Comparison of ENCODE assay signal across 23 cellular contexts in genomic region chr7:108997479-108997878, GRCh38.
DNase-seq lines count a peak whose midpoint lies in the region; ATAC-seq, FAIRE-seq and TF ChIP-seq lines count a peak whose summit lies in the region.
"Had no signal": no experiment of that assay in that cellular context is flagged by ENCODE, and none has a peak within 500 bp of the region (broad histone marks: within the 10 kb centered on the region; RNA-seq: fewer than 3 reads in every experiment).

No MANE protein-coding gene starts in this region.

- no peak for TF ChIP-seq EP300 in HepG2 (IDR thresholded peaks at IDR 0.05; ENCODE audit: low read depth in 2 of 2, low read length in 2 of 2)
- TF ChIP-seq EP300 in HepG2 (CRISPR knock-in tag; IDR thresholded peaks at IDR 0.05; ENCODE audit: borderline replicate concordance) = no peak

- H3K4me3 ChIP-seq in HepG2 (replicated peaks in 1 of 3; ENCODE audit: insufficient read depth in 1 of 3, low read depth in 2 of 3, low read length in 3 of 3) (no peak overlapping the region), right lobe of liver (no peak overlapping the region), neural progenitor cell (no peak overlapping the region)
- H3K4me3 ChIP-seq: A549; BLaER1 treated with 17β-estradiol and CSF1 and Interleukin-3, amounts not matched to agents 10 nM and 100 nM; GM12878 had no signal

- no peaks in the 10 kb centered on the region for H3K36me3 ChIP-seq in HepG2 (replicated peaks in 1 of 2; ENCODE audit: control insufficient read depth in 1 of 2, insufficient read depth in 2 of 2, low read length in 2 of 2)
- H3K36me3 ChIP-seq in right lobe of liver = no peaks in the 10 kb centered on the region
- H3K36me3 ChIP-seq in neural progenitor cell = no peaks in the 10 kb centered on the region
- H3K36me3 ChIP-seq: BLaER1 treated with 17β-estradiol and CSF1 and Interleukin-3, amounts not matched to agents 10 nM and 100 nM had no signal

- H4K20me1 ChIP-seq in HepG2 (ENCODE audit: insufficient read depth, low read length) (no peaks in the 10 kb centered on the region), neural progenitor cell (ENCODE audit: low read depth) (no peaks in the 10 kb centered on the region)
- H4K20me1 ChIP-seq: BLaER1 treated with 17β-estradiol and CSF1 and Interleukin-3, amounts not matched to agents 10 nM and 100 nM had no signal

- H3K9ac ChIP-seq in HepG2 (ENCODE audit: insufficient read depth, low read depth, low read length) (no peak overlapping the region), neural progenitor cell (no peak overlapping the region)
- H3K9ac ChIP-seq: BLaER1 treated with 17β-estradiol and CSF1 and Interleukin-3, amounts not matched to agents 10 nM and 100 nM had no signal

- H3K27ac ChIP-seq in HepG2 (ENCODE audit: extremely low read length, insufficient read depth, low read length) = no peak overlapping the region
- no peak overlapping the region for H3K27ac ChIP-seq in right lobe of liver
- peak overlapping the region; percentile 75 for H3K27ac ChIP-seq in VCaP
- no peak overlapping the region for H3K27ac ChIP-seq in neural progenitor cell
- H3K27ac ChIP-seq: 22Rv1; A549; BLaER1 treated with 17β-estradiol and CSF1 and Interleukin-3, amounts not matched to agents 10 nM and 100 nM; C4-2B had no signal

- H3F3A ChIP-seq in neural progenitor cell (ENCODE audit: low read depth) = no peaks in the 10 kb centered on the region

- in situ Hi-C loops in HepG2 (cut with HindIII; ENCODE audit: extremely low pct_ligation_motif_present, low pct_unique_long_range_greater_than_20kb) = no loop called here

- ATAC-seq in HepG2 (no peak), right lobe of liver (no peak), HG03135 (IDR thresholded peaks at IDR 0.05; ENCODE audit: unreplicated experiment) (no peak)
- ATAC-seq: A549; CD8-positive, alpha-beta T cell; GM12878 had no signal

- CTCF ChIA-PET in HepG2 (lab: Yijun Ruan, JAX; ENCODE audit: low intra/inter-chr PET ratio, low total read pairs) = no interaction called here

- no peak for TF ChIP-seq CTCF in HepG2 (CRISPR knock-in tag; IDR thresholded peaks at IDR 0.05)
- no peak for TF ChIP-seq CTCF in right lobe of liver (IDR thresholded peaks at IDR 0.05)
- TF ChIP-seq CTCF in VCaP (conservative IDR thresholded peaks at IDR 0.05) = no peak
- TF ChIP-seq CTCF in neural progenitor cell (IDR thresholded peaks at IDR 0.05) = no peak

- H3K79me2 ChIP-seq in HepG2 (ENCODE audit: insufficient read depth, low read length) (no peaks in the 10 kb centered on the region), neural progenitor cell (ENCODE audit: low read depth) (no peaks in the 10 kb centered on the region)

- H3K27me3 Mint-ChIP-seq in neural progenitor cell (ENCODE audit: insufficient read depth, low read depth) = no peaks in the 10 kb centered on the region
- H3K27me3 Mint-ChIP-seq: B cell; CD4-positive, alpha-beta T cell had no signal

- H2AFZ ChIP-seq in HepG2 (ENCODE audit: low read length) (no peak overlapping the region), neural progenitor cell (replicated peaks) (peak overlapping the region; percentile 77)

- POLR2A ChIA-PET in HepG2 (lab: Yijun Ruan, JAX) = no interaction called here

- no peaks in the 10 kb centered on the region for H3K36me3 Mint-ChIP-seq in neural progenitor cell
- H3K36me3 Mint-ChIP-seq: CD8-positive, alpha-beta T cell had no signal

- H3K9me3 ChIP-seq in HepG2 (ENCODE audit: low read length) = no peaks in the 10 kb centered on the region
- no peaks in the 10 kb centered on the region for H3K9me3 ChIP-seq in right lobe of liver
- H3K9me3 ChIP-seq in neural progenitor cell (ENCODE audit: low read depth) = no peaks in the 10 kb centered on the region
- H3K9me3 ChIP-seq: A549; BLaER1 treated with 17β-estradiol and CSF1 and Interleukin-3, amounts not matched to agents 10 nM and 100 nM; Caco-2 had no signal

- intact Hi-C loops in HepG2 (cut with micrococcal nuclease; ENCODE audit: unreplicated experiment) (no loop called here), right lobe of liver (cut with DNase I) (no loop called here)

- no peak overlapping the region for H3K27ac Mint-ChIP-seq in neural progenitor cell
- H3K27ac Mint-ChIP-seq: B cell; CD4-positive, alpha-beta T cell; CD8-positive, alpha-beta T cell had no signal

- FAIRE-seq in HepG2 (lab: Jason Lieb, UNC) = no peak
- FAIRE-seq: A549, D721Med, GM12878, GM12892, GM18507 had no signal

- BruUV-seq in HepG2 (replicated peaks; lab: Mats Ljungman, UMichigan) = no TSS peak

- H3K9me3 Mint-ChIP-seq in neural progenitor cell = no peaks in the 10 kb centered on the region

- no peak overlapping the region for H3K4me3 Mint-ChIP-seq in neural progenitor cell
- H3K4me3 Mint-ChIP-seq: B cell; CD4-positive, alpha-beta T cell; CD8-positive, alpha-beta T cell had no signal

- H3K4me1 ChIP-seq in HepG2 (ENCODE audit: insufficient read depth, low read length) = no peaks in the 10 kb centered on the region
- H3K4me1 ChIP-seq in right lobe of liver = no peaks in the 10 kb centered on the region
- H3K4me1 ChIP-seq in neural progenitor cell = peaks cover under 1% of the 10 kb centered on the region
- H3K4me1 ChIP-seq: A549; BLaER1 treated with 17β-estradiol and CSF1 and Interleukin-3, amounts not matched to agents 10 nM and 100 nM had no signal

- TF ChIP-seq POLR2A in HepG2 (IDR thresholded peaks at IDR 0.05; ENCODE audit: insufficient read depth in 1 of 2, low read depth in 2 of 2, low read length in 2 of 2) = no peak
- no peak for TF ChIP-seq POLR2A in right lobe of liver (IDR thresholded peaks at IDR 0.05)

- H3K27me3 ChIP-seq in HepG2 (ENCODE audit: control insufficient read depth in 1 of 2, insufficient read depth in 2 of 2, low read length in 2 of 2) = no peaks in the 10 kb centered on the region
- H3K27me3 ChIP-seq in right lobe of liver = no peaks in the 10 kb centered on the region
- no peaks in the 10 kb centered on the region for H3K27me3 ChIP-seq in neural progenitor cell
- H3K27me3 ChIP-seq: BLaER1 treated with 17β-estradiol and CSF1 and Interleukin-3, amounts not matched to agents 10 nM and 100 nM had no signal

- DNase-seq in HepG2 (ENCODE audit: low spot score) (no peak), right lobe of liver (no peak), neural progenitor cell (ENCODE audit: low spot score) (no peak), H4 (ENCODE audit: low spot score) (no peak)
- DNase-seq: AML-193; Caco-2; Calu3; CD4-positive, alpha-beta T cell; CD8-positive, alpha-beta T cell; DMS79 treated with DMSO at 0.1 percent for 48 hours; EL; GDM1 had no signal

- no peaks in the 10 kb centered on the region for H3K4me1 Mint-ChIP-seq in neural progenitor cell
- H3K4me1 Mint-ChIP-seq: B cell had no signal

- TF ChIP-seq RAD21 in HepG2 (CRISPR knock-in tag; IDR thresholded peaks at IDR 0.05) = no peak

- H3K4me2 ChIP-seq in HepG2 (ENCODE audit: low read depth, low read length) (no peak overlapping the region), neural progenitor cell (no peak overlapping the region)
- H3K4me2 ChIP-seq: A549; BLaER1 treated with 17β-estradiol and CSF1 and Interleukin-3, amounts not matched to agents 10 nM and 100 nM had no signal

- 39% methylated on average over 6 of the region's 6 CpGs for WGBS in HepG2 (ENCODE audit: low lambda C conversion rate)
- WGBS in right lobe of liver (ENCODE audit: insufficient coverage, low coverage, low lambda C conversion rate, missing lambda C conversion rate) = 65% methylated on average over 6 of the region's 6 CpGs

TF ChIP-seq in HepG2, 621 proteins besides CTCF, POLR2A, EP300 and RAD21 (continues in another document):
- no peak for TF ChIP-seq DRAP1 (CRISPR knock-in tag; IDR thresholded peaks at IDR 0.05)
- peak; percentile 38; the same call in 1 of the 2 replicates for TF ChIP-seq CEBPG (CRISPR knock-in tag; IDR thresholded peaks at IDR 0.05)
- no peak for TF ChIP-seq ARID2 (CRISPR knock-in tag; IDR thresholded peaks at IDR 0.05; ENCODE audit: borderline replicate concordance)
- no peak for TF ChIP-seq ZNF580 (CRISPR knock-in tag; IDR thresholded peaks at IDR 0.05; ENCODE audit: borderline replicate concordance, low read depth)
- no peak for TF ChIP-seq ZBTB10 (CRISPR knock-in tag; IDR thresholded peaks at IDR 0.05; ENCODE audit: borderline replicate concordance)
- TF ChIP-seq ZFP36L1 (CRISPR knock-in tag; IDR thresholded peaks at IDR 0.05) = no peak
